12 cellular contexts compared by ENCODE assay signal in genomic region chr10:11993834-11994468, GRCh38. TPM values are rescaled to one million over a fixed set of nuclear protein-coding genes. Genes with fewer than 3 reads are reported as not detected.
DNase-seq lines count a peak whose midpoint lies in the region; ATAC-seq, FAIRE-seq and TF ChIP-seq lines count a peak whose summit lies in the region.
"Had no signal": no experiment of that assay in that cellular context is flagged by ENCODE, and none has a peak within 500 bp of the region (broad histone marks: within the 10 kb centered on the region; RNA-seq: fewer than 3 reads in every experiment).

No MANE protein-coding gene starts in this region.

- peak overlapping the region; percentile 63 for H3K27ac Mint-ChIP-seq in activated CD4-positive, alpha-beta T cell treated with anti-CD3 and anti-CD28 coated beads for 36 hours
- peak overlapping the region; percentile 86 to 87 for H3K27ac Mint-ChIP-seq in T-cell
- peak overlapping the region in 3 of 7 donors; percentile 38 to 72 (median 43) for H3K27ac Mint-ChIP-seq in CD14-positive monocyte

- no peak overlapping the region for H3K27ac ChIP-seq in small intestine (ENCODE audit: low read depth in 1 of 2, low read length in 1 of 2)
- H3K27ac ChIP-seq: VCaP had no signal

- CTCF ChIA-PET in activated CD4-positive, alpha-beta T cell treated with anti-CD3 and anti-CD28 coated beads for 36 hours (lab: Charles Lee), result interaction anchor here (0.7 to 1.0 kb wide), 3 partner anchors 9 to 179 kb away, joined by 3 to 4 read pairs (median 3); no protein-coding TSS in a partner anchor
- CTCF ChIA-PET in T-cell (lab: Charles Lee), result interaction anchor here (0.7 to 1.3 kb wide), 4 partner anchors 18 to 646 kb away, joined by 3 to 4 read pairs (median 3); no protein-coding TSS in a partner anchor

- no peaks in the 10 kb centered on the region for H3K9me3 Mint-ChIP-seq in activated CD4-positive, alpha-beta T cell treated with anti-CD3 and anti-CD28 coated beads for 36 hours (ENCODE audit: low read depth)
- H3K9me3 Mint-ChIP-seq in T-cell (no peaks in the 10 kb centered on the region), CD14-positive monocyte (peaks cover 0 to 2% (median 0%) of the 10 kb centered on the region in 7 donors)

- no peaks in the 10 kb centered on the region for H3K27me3 Mint-ChIP-seq in activated CD4-positive, alpha-beta T cell treated with anti-CD3 and anti-CD28 coated beads for 36 hours
- H3K27me3 Mint-ChIP-seq in T-cell, result no peaks in the 10 kb centered on the region
- no peaks in the 10 kb centered on the region for H3K27me3 Mint-ChIP-seq in CD14-positive monocyte (ENCODE audit: low read depth in 3 of 3)

- no peak overlapping the region for H3K4me3 ChIP-seq in small intestine (ENCODE audit: low read depth in 1 of 2, low read length in 2 of 2)

- peaks cover 2 to 12% of the 10 kb centered on the region in 2 donors for H3K36me3 ChIP-seq in small intestine (ENCODE audit: control insufficient read depth in 2 of 2, insufficient read depth in 2 of 2, low read length in 2 of 2)

- intact Hi-C loops in activated CD4-positive, alpha-beta T cell treated with anti-CD3 and anti-CD28 coated beads for 36 hours (cut with DNase I, micrococcal nuclease), result no loop called here
- intact Hi-C loops in CD14-positive monocyte (cut with micrococcal nuclease), result no loop called here

- no peaks in the 10 kb centered on the region for H3K4me1 ChIP-seq in small intestine (ENCODE audit: control insufficient read depth in 2 of 2, insufficient read depth in 1 of 2, low read depth in 1 of 2, low read length in 1 of 2)

- no peak for ATAC-seq in activated CD4-positive, alpha-beta T cell treated with anti-CD3 and anti-CD28 coated beads for 36 hours
- ATAC-seq in HG03097 (IDR thresholded peaks at IDR 0.05; ENCODE audit: low FRiP score, unreplicated experiment) (peak; percentile 50), T-cell (replicated peaks in 1 of 4) (peak in 1 of 4 experiments; percentile 34)

- peaks cover 7% of the 10 kb centered on the region for H3K4me1 Mint-ChIP-seq in activated CD4-positive, alpha-beta T cell treated with anti-CD3 and anti-CD28 coated beads for 36 hours
- H3K4me1 Mint-ChIP-seq in T-cell, result peaks cover 20 to 36% (median 22%) of the 10 kb centered on the region in 3 donors
- peaks cover 5% of the 10 kb centered on the region for H3K4me1 Mint-ChIP-seq in CD14-positive monocyte

- TF ChIP-seq CTCF in CD14-positive monocyte (IDR thresholded peaks at IDR 0.05), result no peak

- 69 to 75% (median 73%) methylated on average over 6 of the region's 6 CpGs for WGBS in small intestine, 3 donors

- no peaks in the 10 kb centered on the region for H3K27me3 ChIP-seq in small intestine (ENCODE audit: control insufficient read depth in 2 of 2, insufficient read depth in 2 of 2, low read length in 2 of 2)

- no peaks in the 10 kb centered on the region for H3K9me3 ChIP-seq in small intestine (ENCODE audit: control insufficient read depth, low read depth)

- no peak overlapping the region for H3K4me3 Mint-ChIP-seq in activated CD4-positive, alpha-beta T cell treated with anti-CD3 and anti-CD28 coated beads for 36 hours
- peak overlapping the region in 1 of 3 donors; percentile 14 for H3K4me3 Mint-ChIP-seq in T-cell
- H3K4me3 Mint-ChIP-seq in CD14-positive monocyte, result no peak overlapping the region

- H3K36me3 Mint-ChIP-seq in activated CD4-positive, alpha-beta T cell treated with anti-CD3 and anti-CD28 coated beads for 36 hours (ENCODE audit: low read depth), result peaks cover 41% of the 10 kb centered on the region
- peaks cover 36% of the 10 kb centered on the region for H3K36me3 Mint-ChIP-seq in T-cell
- H3K36me3 Mint-ChIP-seq in CD14-positive monocyte, result peaks cover 62 to 84% of the 10 kb centered on the region in 2 donors

- POLR2A ChIA-PET in activated CD4-positive, alpha-beta T cell treated with anti-CD3 and anti-CD28 coated beads for 36 hours (lab: Charles Lee), result no interaction called here
- POLR2A ChIA-PET in T-cell (lab: Charles Lee), result interaction anchor here (0.7 kb wide), 2 partner anchors 11 to 323 kb away, joined by 4 to 5 read pairs; no protein-coding TSS in a partner anchor

- no peak for DNase-seq in activated CD4-positive, alpha-beta T cell treated with anti-CD3 and anti-CD28 coated beads for 36 hours
- no peak for DNase-seq in activated CD4-positive, alpha-beta T cell treated with anti-CD3 and anti-CD28 coated beads for 4 hours
- DNase-seq in T-cell, result no peak
- no peak for DNase-seq in small intestine
- no peak for DNase-seq in amygdala (lab: John Stamatoyannopoulos, UW)
- DNase-seq in mesenteric fat pad (ENCODE audit: low spot score), result no peak
- DNase-seq in CD14-positive monocyte (ENCODE audit: low spot score), result no peak
- DNase-seq: central memory CD4-positive, alpha-beta T cell; glutamatergic neuron; NCI-H510A treated with DMSO at 0.1 percent for 48 hours had no signal

- FAIRE-seq in small intestine (lab: Jason Lieb, UNC), result peak; percentile 10

RNA-seq across cellular contexts. Expression of gene UPF2, which starts 48.7 kb away (rescaled TPM):
- total RNA-seq in activated CD4-positive, alpha-beta T cell treated with anti-CD3 and anti-CD28 coated beads for 36 hours, result 10 to 100 TPM; 34.2 to 46.8 TPM
- total RNA-seq in T-cell (10 to 100 TPM; 25.4 to 29.1 (median 28.8) TPM), mesenteric fat pad (16.4 TPM)
- polyA plus RNA-seq in small intestine (10 to 100 TPM; 11.3 to 44.6 (median 36.2) TPM), CD14-positive monocyte (1 to 10 TPM; 2.7 to 4.3 TPM)
